Comparison of ENCODE assay signal across 21 cellular contexts in genomic region chr1:41587791-41588190, GRCh38.
DNase-seq lines count a peak whose midpoint lies in the region; ATAC-seq and TF ChIP-seq lines count a peak whose summit lies in the region.
"Had no signal": no experiment of that assay in that cellular context is flagged by ENCODE, and none has a peak within 500 bp of the region (broad histone marks: within the 10 kb centered on the region; RNA-seq: fewer than 3 reads in every experiment).

No MANE protein-coding gene starts in this region.

- no peak overlapping the region for H3K27ac ChIP-seq in stomach
- H3K27ac ChIP-seq: A549; BLaER1 treated with 17β-estradiol and CSF1 and Interleukin-3, amounts not matched to agents 10 nM and 100 nM had no signal

- H3K27me3 ChIP-seq in stomach = no peaks in the 10 kb centered on the region
- H3K27me3 ChIP-seq: BE2C; BLaER1 treated with 17β-estradiol and CSF1 and Interleukin-3, amounts not matched to agents 10 nM and 100 nM had no signal

- ATAC-seq in Right ventricle myocardium inferior = no peak
- ATAC-seq in left cardiac atrium = no peak
- ATAC-seq in mucosa of descending colon = no peak
- ATAC-seq: A549 had no signal

- intact Hi-C loops in Right ventricle myocardium inferior (cut with DNase I) (no loop called here), left cardiac atrium (cut with DNase I) (no loop called here), stomach (cut with DNase I; ENCODE audit: low total_unique reads) (no loop called here), mucosa of descending colon (cut with DNase I, micrococcal nuclease) (no loop called here)

- no peak for TF ChIP-seq POLR2A in stomach (IDR thresholded peaks at IDR 0.05)

- H3K9me3 ChIP-seq in stomach = peaks cover 0 to 8% (median 0%) of the 10 kb centered on the region in 4 donors
- no peaks in the 10 kb centered on the region for H3K9me3 ChIP-seq in mucosa of descending colon
- H3K9me3 ChIP-seq: A549, BE2C, HAP-1 had no signal

- H3K36me3 ChIP-seq in stomach (peaks cover 0 to 11% (median 5%) of the 10 kb centered on the region in 4 donors), mucosa of descending colon (ENCODE audit: low read depth) (no peaks in the 10 kb centered on the region)
- H3K36me3 ChIP-seq: BE2C, HAP-1 had no signal

- TF ChIP-seq EP300 in stomach (IDR thresholded peaks at IDR 0.05) = no peak

- WGBS in stomach, 5 donors = 91 to 96% (median 94%) methylated on average over 7 of the region's 7 CpGs

- TF ChIP-seq CTCF in stomach (IDR thresholded peaks at IDR 0.05) (no peak), mucosa of descending colon (IDR thresholded peaks at IDR 0.05) (no peak)

- H3K4me3 ChIP-seq in stomach (no peak overlapping the region), mucosa of descending colon (no peak overlapping the region)
- H3K4me3 ChIP-seq: A549; BLaER1 treated with 17β-estradiol and CSF1 and Interleukin-3, amounts not matched to agents 10 nM and 100 nM; HAP-1 had no signal

- peak; percentile 28 for DNase-seq in activated CD8-positive, alpha-beta memory T cell treated with anti-CD3 and anti-CD28 coated beads for 24 hours
- no peak for DNase-seq in activated CD8-positive, alpha-beta memory T cell treated with anti-CD3 and anti-CD28 coated beads, Interleukin-2, amount 50 U/mL, for 4 hours
- DNase-seq in Right ventricle myocardium inferior (ENCODE audit: missing footprints) (peak; percentile 37), left cardiac atrium (no peak), stomach (peak; percentile 11), NCI-H2081 treated with DMSO at 0.1 percent for 48 hours (lab: John Stamatoyannopoulos, UW) (no peak), mucosa of descending colon (no peak)
- DNase-seq: 8988T; ACHN; AML-193; BE2C; CD4-positive, alpha-beta T cell; CD8-positive, alpha-beta memory T cell; DMS 273 treated with DMSO at 0.1 percent for 48 hours; DMS79; GF-D8; GOT3; HFFc6 had no signal

- H3K4me1 ChIP-seq in stomach (no peaks in the 10 kb centered on the region), mucosa of descending colon (ENCODE audit: low read depth) (no peaks in the 10 kb centered on the region)
- H3K4me1 ChIP-seq: A549, BE2C, HAP-1 had no signal

Comparison
In these comparisons a context has a peak if more than half of its experiments do, and no peak if none do; other contexts are left out.
1. DNase-seq: peak in activated CD8-positive, alpha-beta memory T cell treated with anti-CD3 and anti-CD28 coated beads for 24 hours (single experiment), Right ventricle myocardium inferior (single experiment) and stomach (single experiment); none in activated CD8-positive, alpha-beta memory T cell treated with anti-CD3 and anti-CD28 coated beads, Interleukin-2, amount 50 U/mL, for 4 hours (single experiment), left cardiac atrium (single experiment), NCI-H2081 treated with DMSO at 0.1 percent for 48 hours (single experiment) and mucosa of descending colon (0 of 3).